ENCODE assay signal across 12 cellular contexts in genomic region chr1:205142105-205142475, GRCh38. TPM values are rescaled to one million over a fixed set of nuclear protein-coding genes. Genes with fewer than 3 reads are reported as not detected.
DNase-seq lines count a peak whose midpoint lies in the region; ATAC-seq and TF ChIP-seq lines count a peak whose summit lies in the region.
"Had no signal": no experiment of that assay in that cellular context is flagged by ENCODE, and none has a peak within 500 bp of the region (broad histone marks: within the 10 kb centered on the region; RNA-seq: fewer than 3 reads in every experiment).

No MANE protein-coding gene starts in this region.

- H3K27ac ChIP-seq in Panc1 (ENCODE audit: low read length) (no peak overlapping the region), temporal lobe (ENCODE audit: low read depth, low read length) (peak overlapping the region; percentile 55)
- H3K27ac ChIP-seq: epithelial cell of prostate had no signal

- intact Hi-C loops in activated naive CD4-positive, alpha-beta T cell treated with anti-CD3 and anti-CD28 coated beads for 36 hours (cut with micrococcal nuclease): no loop called here
- intact Hi-C loops in Panc1 (cut with micrococcal nuclease; ENCODE audit: unreplicated experiment): loop anchor here (5.0 kb wide), 1 partner anchor 155 kb away; no protein-coding TSS in a partner anchor

- BruUV-seq in Panc1 (replicated peaks; lab: Mats Ljungman, UMichigan): no TSS peak

- no peak overlapping the region for H3K4me3 ChIP-seq in Panc1 (ENCODE audit: low read depth in 2 of 2, low read length in 2 of 2)

- H3K4me1 Mint-ChIP-seq in activated naive CD4-positive, alpha-beta T cell treated with anti-CD3 and anti-CD28 coated beads for 36 hours (ENCODE audit: low read depth): peaks cover 7% of the 10 kb centered on the region

- no peaks in the 10 kb centered on the region for H3K36me3 ChIP-seq in Panc1 (ENCODE audit: control insufficient read depth, insufficient read depth, low read length)

- no peak for TF ChIP-seq CTCF in Panc1 (IDR thresholded peaks at IDR 0.05)

- H3K4me3 Mint-ChIP-seq in activated naive CD4-positive, alpha-beta T cell treated with anti-CD3 and anti-CD28 coated beads for 36 hours: no peak overlapping the region
- H3K4me3 Mint-ChIP-seq: activated naive CD8-positive, alpha-beta T cell treated with anti-CD3 and anti-CD28 coated beads, Interleukin-2, amount 50 U/mL, for 24 hours; naive B cell had no signal

- CTCF ChIA-PET in activated naive CD4-positive, alpha-beta T cell treated with anti-CD3 and anti-CD28 coated beads for 36 hours (lab: Charles Lee): interaction anchor here (0.7 to 3.2 kb wide), 26 partner anchors 9 to 183 kb away, joined by 3 to 16 read pairs (median 5); partner anchors contain the start of gene RBBP5
- CTCF ChIA-PET in Panc1 (lab: Charles Lee): interaction anchor here (1.0 kb wide), 1 partner anchor 88 kb away, joined by 3 read pairs; no protein-coding TSS in a partner anchor

- POLR2A ChIA-PET in Panc1 (lab: Charles Lee): no interaction called here

- H3K27me3 ChIP-seq in Panc1 (ENCODE audit: control insufficient read depth, insufficient read depth, low read length): no peaks in the 10 kb centered on the region
- H3K27me3 ChIP-seq: heart right ventricle had no signal

- no peaks in the 10 kb centered on the region for H3K9me3 Mint-ChIP-seq in activated naive CD4-positive, alpha-beta T cell treated with anti-CD3 and anti-CD28 coated beads, Interleukin-2, amount 50 U/mL, for 72 hours
- no peaks in the 10 kb centered on the region for H3K9me3 Mint-ChIP-seq in activated naive CD4-positive, alpha-beta T cell treated with anti-CD3 and anti-CD28 coated beads for 36 hours
- H3K9me3 Mint-ChIP-seq: activated naive CD8-positive, alpha-beta T cell treated with anti-CD3 and anti-CD28 coated beads, Interleukin-2, amount 50 U/mL, for 24 hours; naive B cell had no signal

- H3K27me3 Mint-ChIP-seq in activated naive CD4-positive, alpha-beta T cell treated with anti-CD3 and anti-CD28 coated beads for 36 hours (ENCODE audit: low read depth): no peaks in the 10 kb centered on the region
- H3K27me3 Mint-ChIP-seq: activated naive CD8-positive, alpha-beta T cell treated with anti-CD3 and anti-CD28 coated beads, Interleukin-2, amount 50 U/mL, for 24 hours; naive B cell had no signal

- H3K27ac Mint-ChIP-seq in activated naive CD4-positive, alpha-beta T cell treated with anti-CD3 and anti-CD28 coated beads, Interleukin-2, amount 50 U/mL, for 72 hours: peak overlapping the region in 1 of 2 donors; percentile 24
- no peak overlapping the region for H3K27ac Mint-ChIP-seq in activated naive CD4-positive, alpha-beta T cell treated with anti-CD3 and anti-CD28 coated beads for 36 hours
- H3K27ac Mint-ChIP-seq: activated naive CD8-positive, alpha-beta T cell treated with anti-CD3 and anti-CD28 coated beads, Interleukin-2, amount 50 U/mL, for 24 hours had no signal

- no peaks in the 10 kb centered on the region for H3K36me3 Mint-ChIP-seq in activated naive CD4-positive, alpha-beta T cell treated with anti-CD3 and anti-CD28 coated beads, Interleukin-2, amount 50 U/mL, for 72 hours
- H3K36me3 Mint-ChIP-seq in activated naive CD4-positive, alpha-beta T cell treated with anti-CD3 and anti-CD28 coated beads for 36 hours (ENCODE audit: low read depth): peaks cover 6% of the 10 kb centered on the region

- ATAC-seq in activated naive CD4-positive, alpha-beta T cell treated with anti-CD3 and anti-CD28 coated beads, Interleukin-2, amount 50 U/mL, for 72 hours: peak; percentile 15 to 25
- ATAC-seq in Panc1: peak; percentile 42
- ATAC-seq in GM21825 (IDR thresholded peaks at IDR 0.05; ENCODE audit: unreplicated experiment): no peak

- no peaks in the 10 kb centered on the region for H3K9me3 ChIP-seq in Panc1 (ENCODE audit: control insufficient read depth, insufficient read depth, low read depth, low read length)
- H3K9me3 ChIP-seq: heart right ventricle had no signal

- in situ Hi-C loops in Panc1 (cut with HindIII; ENCODE audit: low pct_unique_long_range_greater_than_20kb, low sequenced_read_pairs): no loop called here

- 0 out of 2 replicates have a peak, but pooled peaks cover 3% of the 10 kb centered on the region for H3K4me1 ChIP-seq in Panc1 (ENCODE audit: control insufficient read depth, insufficient read depth, low read length)

- no peak for DNase-seq in activated naive CD4-positive, alpha-beta T cell treated with anti-CD3 and anti-CD28 coated beads, Interleukin-2, amount 50 U/mL, for 72 hours (ENCODE audit: low spot score in 2 of 2)
- no peak for DNase-seq in activated naive CD4-positive, alpha-beta T cell treated with anti-CD3 and anti-CD28 coated beads for 36 hours
- DNase-seq in Panc1 (ENCODE audit: low read depth, low spot score) (no peak), fibroblast of peridontal ligament (ENCODE audit: extremely low read depth) (peak; percentile 6), activated gamma-delta T cell (lab: John Stamatoyannopoulos, UW) (no peak)
- DNase-seq in stimulated activated CD4-positive, alpha-beta T cell treated with anti-CD3 and anti-CD28 coated beads, Interleukin-2, amount 100 ng/mL, for 24 hours: no peak

RNA-seq across cellular contexts. Expression of gene RBBP5, which starts 20.3 kb away (rescaled TPM):
- total RNA-seq in activated naive CD4-positive, alpha-beta T cell treated with anti-CD3 and anti-CD28 coated beads, Interleukin-2, amount 50 U/mL, for 72 hours: 10 to 100 TPM; 19.3 to 24.6 TPM
- total RNA-seq in activated naive CD4-positive, alpha-beta T cell treated with anti-CD3 and anti-CD28 coated beads for 36 hours: 10 to 100 TPM; 26.0 to 27.5 TPM
- total RNA-seq in Panc1 (2021; ENCODE audit: unreplicated experiment): 22.2 TPM
- 10.1 TPM for polyA plus RNA-seq in Panc1 (2012; ENCODE audit: insufficient read length)
- total RNA-seq in temporal lobe: 19.7 TPM

RNA-seq across cellular contexts. Expression of gene TMEM81, which starts 57.8 kb away (rescaled TPM):
- total RNA-seq in activated naive CD4-positive, alpha-beta T cell treated with anti-CD3 and anti-CD28 coated beads, Interleukin-2, amount 50 U/mL, for 72 hours: 1 to 10 TPM; 4.1 to 6.0 TPM
- 1 to 10 TPM; 3.7 to 3.9 TPM for total RNA-seq in activated naive CD4-positive, alpha-beta T cell treated with anti-CD3 and anti-CD28 coated beads for 36 hours
- total RNA-seq in Panc1 (2021; ENCODE audit: unreplicated experiment) (4.0 TPM), temporal lobe (2.0 TPM)
- 3.1 TPM for polyA plus RNA-seq in Panc1 (2012; ENCODE audit: insufficient read length)
